16 cellular contexts compared by ENCODE assay signal in genomic region chr10:87878664-87879459, GRCh38. TPM values are rescaled to one million over a fixed set of nuclear protein-coding genes. Genes with fewer than 3 reads are reported as not detected.
DNase-seq lines count a peak whose midpoint lies in the region; ATAC-seq, FAIRE-seq and TF ChIP-seq lines count a peak whose summit lies in the region.
"Had no signal": no experiment of that assay in that cellular context is flagged by ENCODE, and none has a peak within 500 bp of the region (broad histone marks: within the 10 kb centered on the region; RNA-seq: fewer than 3 reads in every experiment).

No MANE protein-coding gene starts in this region.

- peaks cover 58% of the 10 kb centered on the region for H3K4me1 Mint-ChIP-seq in activated T-cell treated with anti-CD3 and anti-CD28 coated beads, Interleukin-2, amount 50 U/mL, for 72 hours (ENCODE audit: low read depth)
- peaks cover 8 to 31% of the 10 kb centered on the region in 2 donors for H3K4me1 Mint-ChIP-seq in stimulated activated naive B cell treated with anti-CD40 and anti-IgM and Interleukin-4, amounts not matched to agents 10 μg/mL and 1 μg/mL and 100 μg/mL, for 72 hours

- TF ChIP-seq CTCF in H1 (IDR thresholded peaks at IDR 0.05; ENCODE audit: control extremely low read depth in 1 of 3, insufficient read depth in 1 of 3, low read depth in 1 of 3, low read length in 3 of 3), result no peak

- no peak overlapping the region for H3K56ac ChIP-seq in H1 (replicated peaks; ENCODE audit: insufficient read length, low read depth, low read length)

- H3K27ac ChIP-seq in H1 (ENCODE audit: low read depth, low read length), result no peak overlapping the region

- H3K4me3 ChIP-seq in H1 (ENCODE audit: extremely low read depth in 1 of 4, insufficient read depth in 2 of 4, low read depth in 3 of 4, low read length in 4 of 4), result no peak overlapping the region
- H3K4me3 ChIP-seq: lung had no signal

- H3K23ac ChIP-seq in H1 (ENCODE audit: insufficient read length), result no peak overlapping the region

- H3K36me3 ChIP-seq in H1 (ENCODE audit: control insufficient read depth in 2 of 4, insufficient read depth in 4 of 4, low read length in 3 of 4), result peaks cover 0 to 11% (median 0%) of the 10 kb centered on the region in 4 experiments; a peak in 1 of 8 replicates

- no peak overlapping the region for H4K91ac ChIP-seq in H1 (replicated peaks; ENCODE audit: insufficient read length, low read length)

- H3K27ac Mint-ChIP-seq in activated T-cell treated with anti-CD3 and anti-CD28 coated beads, Interleukin-2, amount 50 U/mL, for 72 hours, result peak overlapping the region; percentile 2
- H3K27ac Mint-ChIP-seq in stimulated activated naive B cell treated with anti-CD40 and anti-IgM and Interleukin-4, amounts not matched to agents 10 μg/mL and 1 μg/mL and 100 μg/mL, for 72 hours, result peak overlapping the region; percentile 32
- H3K27ac Mint-ChIP-seq: activated naive CD4-positive, alpha-beta T cell treated with anti-CD3 and anti-CD28 coated beads, Interleukin-2, amount 50 U/mL, for 24 hours had no signal

- no peaks in the 10 kb centered on the region for H3K27me3 ChIP-seq in H1 (replicated peaks in 1 of 4; ENCODE audit: control insufficient read depth in 3 of 4, extremely low read depth in 1 of 4, insufficient read depth in 3 of 4, low read length in 3 of 4)

- no peak overlapping the region for H3K18ac ChIP-seq in H1 (ENCODE audit: extremely low read depth, low read length)

- H2BK12ac ChIP-seq in H1 (ENCODE audit: low read depth, low read length), result no peak overlapping the region

- no peak for ATAC-seq in activated T-cell treated with anti-CD3 and anti-CD28 coated beads, Interleukin-2, amount 50 U/mL, for 72 hours (replicated peaks in 1 of 2)
- no peak for ATAC-seq in stimulated activated naive B cell treated with anti-CD40 and anti-IgM and Interleukin-4, amounts not matched to agents 10 μg/mL and 1 μg/mL and 100 μg/mL, for 72 hours (replicated peaks)
- ATAC-seq in HG02938 (IDR thresholded peaks at IDR 0.05; ENCODE audit: unreplicated experiment), result no peak
- ATAC-seq: esophagus mucosa had no signal

- no peak overlapping the region for H2AFZ ChIP-seq in H1 (ENCODE audit: low read length)

- H2BK120ac ChIP-seq in H1 (replicated peaks; ENCODE audit: low read depth, low read length), result no peak overlapping the region

- no peaks in the 10 kb centered on the region for H3K9me3 ChIP-seq in H1 (ENCODE audit: insufficient read depth in 2 of 2, low read depth in 1 of 2, low read length in 1 of 2)

- no peaks in the 10 kb centered on the region for H3K79me1 ChIP-seq in H1 (ENCODE audit: low read depth, low read length)

- no peak overlapping the region for H3K4ac ChIP-seq in H1 (replicated peaks; ENCODE audit: insufficient read length, low read depth, low read length)

- FAIRE-seq in H1 (lab: Jason Lieb, UNC), result no peak
- FAIRE-seq: small intestine had no signal

- no peak overlapping the region for H3K4me2 ChIP-seq in H1 (ENCODE audit: insufficient read depth in 1 of 2, low read depth in 2 of 2, low read length in 2 of 2)

- H4K20me1 ChIP-seq in H1 (replicated peaks in 1 of 2; ENCODE audit: control insufficient read depth in 1 of 2, insufficient read depth in 2 of 2, low read length in 2 of 2), result peaks cover 0 to 3% of the 10 kb centered on the region in 2 experiments

- CTCF ChIA-PET in H1 (lab: Charles Lee; ENCODE audit: partially characterized antibody), result interaction anchor here (0.6 kb wide), 1 partner anchor 104 kb away, joined by 3 read pairs; no protein-coding TSS in a partner anchor

- no peak overlapping the region for H4K8ac ChIP-seq in H1 (ENCODE audit: extremely low read depth, insufficient read depth, low read length)

- no peak overlapping the region for H3K14ac ChIP-seq in H1 (ENCODE audit: insufficient read length)

- TF ChIP-seq RAD21 in H1 (IDR thresholded peaks at IDR 0.05 in 1 of 2, conservative IDR thresholded peaks at IDR 0.05 in 1 of 2; ENCODE audit: low read depth in 2 of 2, low read length in 2 of 2), result no peak

- H2BK20ac ChIP-seq in H1 (ENCODE audit: low read length), result no peak overlapping the region

- no peak overlapping the region for H2BK15ac ChIP-seq in H1 (ENCODE audit: low read length)

- peaks cover 0 to 89% of the 10 kb centered on the region in 2 experiments; a peak in 2 of 4 replicates for H3K79me2 ChIP-seq in H1 (ENCODE audit: control insufficient read depth in 1 of 2, insufficient read depth in 2 of 2, low read length in 2 of 2)

- no peaks in the 10 kb centered on the region for H3K23me2 ChIP-seq in H1 (ENCODE audit: low read depth, low read length)

- no peak for DNase-seq in activated T-cell treated with anti-CD3 and anti-CD28 coated beads, Interleukin-2, amount 50 U/mL, for 72 hours
- no peak for DNase-seq in activated T-cell treated with anti-CD3 and anti-CD28 coated beads, Interleukin-2, amount 50 U/mL, for 1 hour
- DNase-seq in OCI-M2 (lab: John Stamatoyannopoulos, UW; ENCODE audit: unreplicated experiment) (peak; percentile 48), H1 (ENCODE audit: low read depth in 1 of 2, low spot score in 2 of 2) (no peak), nucleus accumbens (lab: John Stamatoyannopoulos, UW) (no peak), NOMO-1 treated with dmso at 0.1 percent for 144 hours (lab: John Stamatoyannopoulos, UW; ENCODE audit: unreplicated experiment) (no peak)
- no peak for DNase-seq in stimulated activated naive B cell treated with anti-CD40 and anti-IgM and Interleukin-4, amounts not matched to agents 10 μg/mL and 1 μg/mL and 100 μg/mL, for 72 hours
- DNase-seq: NCI-H2029, NCI-H748 treated with DMSO at 0.1 percent for 48 hours, SIG-M5, small intestine, substantia nigra had no signal

- H4K5ac ChIP-seq in H1 (ENCODE audit: insufficient read length, low read depth, low read length), result no peak overlapping the region

- no peaks in the 10 kb centered on the region for H3K27me3 Mint-ChIP-seq in activated T-cell treated with anti-CD3 and anti-CD28 coated beads, Interleukin-2, amount 50 U/mL, for 72 hours (ENCODE audit: low read depth)
- no peaks in the 10 kb centered on the region for H3K27me3 Mint-ChIP-seq in stimulated activated naive B cell treated with anti-CD40 and anti-IgM and Interleukin-4, amounts not matched to agents 10 μg/mL and 1 μg/mL and 100 μg/mL, for 72 hours
- H3K27me3 Mint-ChIP-seq: activated naive CD4-positive, alpha-beta T cell treated with anti-CD3 and anti-CD28 coated beads, Interleukin-2, amount 50 U/mL, for 24 hours had no signal

- H2BK5ac ChIP-seq in H1 (ENCODE audit: low read depth, low read length), result no peak overlapping the region

- WGBS in H1 (ENCODE audit: extremely low coverage in 1 of 2, insufficient coverage in 1 of 2, insufficient read length in 1 of 2, insufficient replicate concordance in 2 of 2, low coverage in 1 of 2, low lambda C conversion rate in 2 of 2, missing lambda C conversion rate in 1 of 2), 2 experiments, result 84% methylated on average over 6 of the region's 9 CpGs; no CpG with 5 or more reads in 1 of the 2 experiments

- no peak for TF ChIP-seq POLR2A in H1 (IDR thresholded peaks at IDR 0.05; ENCODE audit: control extremely low read depth in 1 of 2, low read depth in 2 of 2, low read length in 2 of 2)

- H3K36me3 Mint-ChIP-seq in activated T-cell treated with anti-CD3 and anti-CD28 coated beads, Interleukin-2, amount 50 U/mL, for 72 hours (ENCODE audit: insufficient read depth in 2 of 2), result peaks cover 9 to 20% of the 10 kb centered on the region in 2 donors
- peaks cover 22 to 32% of the 10 kb centered on the region in 2 donors for H3K36me3 Mint-ChIP-seq in stimulated activated naive B cell treated with anti-CD40 and anti-IgM and Interleukin-4, amounts not matched to agents 10 μg/mL and 1 μg/mL and 100 μg/mL, for 72 hours

- H2AK5ac ChIP-seq in H1 (ENCODE audit: low read depth, low read length), result no peak overlapping the region

- no peak overlapping the region for H3K4me3 Mint-ChIP-seq in activated T-cell treated with anti-CD3 and anti-CD28 coated beads, Interleukin-2, amount 50 U/mL, for 72 hours
- H3K4me3 Mint-ChIP-seq in stimulated activated naive B cell treated with anti-CD40 and anti-IgM and Interleukin-4, amounts not matched to agents 10 μg/mL and 1 μg/mL and 100 μg/mL, for 72 hours, result no peak overlapping the region
- H3K4me3 Mint-ChIP-seq: activated naive CD4-positive, alpha-beta T cell treated with anti-CD3 and anti-CD28 coated beads, Interleukin-2, amount 50 U/mL, for 24 hours had no signal

- no peak for TF ChIP-seq EP300 in H1 (IDR thresholded peaks at IDR 0.05; ENCODE audit: borderline replicate concordance in 1 of 2, low read depth in 2 of 2, low read length in 2 of 2)

- POLR2A ChIA-PET in H1 (lab: Charles Lee; ENCODE audit: partially characterized antibody), result interaction anchor here (1.5 kb wide), 1 partner anchor 17 kb away, joined by 5 read pairs; no protein-coding TSS in a partner anchor

- H3K9ac ChIP-seq in H1 (replicated peaks in 1 of 4; ENCODE audit: extremely low read depth in 1 of 4, low read depth in 3 of 4, low read length in 3 of 4), result no peak overlapping the region

- H3K4me1 ChIP-seq in H1 (replicated peaks in 1 of 4; ENCODE audit: control insufficient read depth in 3 of 4, insufficient read depth in 4 of 4, low read length in 3 of 4), result peaks cover 0 to 2% (median 0%) of the 10 kb centered on the region in 4 experiments; a peak in 1 of 7 replicates

- H3K9me3 Mint-ChIP-seq in activated T-cell treated with anti-CD3 and anti-CD28 coated beads, Interleukin-2, amount 50 U/mL, for 72 hours, result no peaks in the 10 kb centered on the region
- no peaks in the 10 kb centered on the region for H3K9me3 Mint-ChIP-seq in stimulated activated naive B cell treated with anti-CD40 and anti-IgM and Interleukin-4, amounts not matched to agents 10 μg/mL and 1 μg/mL and 100 μg/mL, for 72 hours
- H3K9me3 Mint-ChIP-seq: activated naive CD4-positive, alpha-beta T cell treated with anti-CD3 and anti-CD28 coated beads, Interleukin-2, amount 50 U/mL, for 24 hours had no signal

RNA-seq across cellular contexts. Expression of gene PTEN, which starts 15.4 kb away (rescaled TPM):
- total RNA-seq in activated T-cell treated with anti-CD3 and anti-CD28 coated beads, Interleukin-2, amount 50 U/mL, for 72 hours, result 10 to 100 TPM; 64.9 to 71.6 TPM
- total RNA-seq in H1 (2021; fragmentation: NEBNext Ultra II Directional; extraction: Animal tissue kit (Norgen Biotek cat#: 25700)), result 48.7 and 51.2 TPM in 2 replicates
- polyA plus RNA-seq in H1 (2011; rRNA removed), result 4.2 and 6.3 TPM in 2 replicates
- 9.9 TPM for polyA plus RNA-seq in H1 (2011; cell fraction: cytosol; rRNA removed)
- 12.0 TPM for polyA plus RNA-seq in H1 (2011; cell fraction: nucleus; rRNA removed)
- 18.2 to 45.1 TPM (median 19.4 TPM) in 4 replicates for polyA plus RNA-seq in H1 (2012, experiment 1 of 2)
- polyA plus RNA-seq in H1 (2012, experiment 2 of 2), result 1.3 TPM
- polyA plus RNA-seq in H1 (2013, experiment 1 of 2), result 20.6 TPM
- polyA plus RNA-seq in H1 (2013, experiment 2 of 2), result 18.6 TPM
- 48.6 and 57.5 TPM in 2 replicates for polyA minus RNA-seq in H1 (2011; rRNA and poly(A)+ RNA removed)
- polyA minus RNA-seq in H1 (2011; cell fraction: cytosol; rRNA and poly(A)+ RNA removed), result 27.1 TPM
- polyA minus RNA-seq in H1 (2011; cell fraction: nucleus; rRNA and poly(A)+ RNA removed), result 199 TPM

RNA-seq across cellular contexts. Expression of gene KLLN, which starts 15.5 kb away (rescaled TPM):
- total RNA-seq in activated T-cell treated with anti-CD3 and anti-CD28 coated beads, Interleukin-2, amount 50 U/mL, for 72 hours, result under 1 TPM; 0.22 to 0.46 TPM
- 0.71 and 0.73 TPM in 2 replicates for total RNA-seq in H1 (2021; fragmentation: NEBNext Ultra II Directional; extraction: Animal tissue kit (Norgen Biotek cat#: 25700))
- 0.24 TPM in 2 replicates for polyA plus RNA-seq in H1 (2011; rRNA removed)
- polyA plus RNA-seq in H1 (2011; cell fraction: cytosol; rRNA removed), result 0.19 TPM
- polyA plus RNA-seq in H1 (2011; cell fraction: nucleus; rRNA removed), result 0.37 TPM
- 0.37 to 0.64 TPM (median 0.46 TPM) in 4 replicates for polyA plus RNA-seq in H1 (2012, experiment 1 of 2)
- 0.16 TPM for polyA plus RNA-seq in H1 (2012, experiment 2 of 2)
- polyA plus RNA-seq in H1 (2013, experiment 1 of 2), result 0.16 TPM
- 0.26 TPM for polyA plus RNA-seq in H1 (2013, experiment 2 of 2)
- 0.76 and 1.2 TPM in 2 replicates for polyA minus RNA-seq in H1 (2011; rRNA and poly(A)+ RNA removed)
- polyA minus RNA-seq in H1 (2011; cell fraction: cytosol; rRNA and poly(A)+ RNA removed), result 0.22 TPM
- polyA minus RNA-seq in H1 (2011; cell fraction: nucleus; rRNA and poly(A)+ RNA removed), result 2.8 TPM
